10 cellular contexts compared by ENCODE assay signal in genomic region chr4:38728651-38729141, GRCh38. TPM values are rescaled to one million over a fixed set of nuclear protein-coding genes. Genes with fewer than 3 reads are reported as not detected.
DNase-seq lines count a peak whose midpoint lies in the region; ATAC-seq, FAIRE-seq and TF ChIP-seq lines count a peak whose summit lies in the region.
"Had no signal": no experiment of that assay in that cellular context is flagged by ENCODE, and none has a peak within 500 bp of the region (broad histone marks: within the 10 kb centered on the region; RNA-seq: fewer than 3 reads in every experiment).

No MANE protein-coding gene starts in this region.

- no peak for TF ChIP-seq POLR2A in A549 (IDR thresholded peaks at IDR 0.05; ENCODE audit: low read length)

- peak; percentile 42 to 49; a peak in 4 of 5 replicates for TF ChIP-seq RAD21 in A549 (conservative IDR thresholded peaks at IDR 0.05 in 1 of 2, IDR thresholded peaks at IDR 0.05 in 1 of 2)

- no peaks in the 10 kb centered on the region for H3K27me3 ChIP-seq in psoas muscle (ENCODE audit: insufficient read depth in 3 of 3, low read length in 2 of 3)

- DNase-seq in A549 (ENCODE audit: low read depth in 1 of 2, low spot score in 1 of 2), result peak in 1 of 2 experiments; percentile 80
- DNase-seq in HuH-7.5 (ENCODE audit: low spot score), result peak; percentile 23
- no peak for DNase-seq in RWPE1 (ENCODE audit: low spot score)
- DNase-seq in iPS-NIHi7 (ENCODE audit: extremely low spot score), result peak; percentile 42
- DNase-seq in psoas muscle, result no peak
- no peak for DNase-seq in pons (ENCODE audit: low spot score)
- no peak for DNase-seq in left cardiac atrium
- no peak for DNase-seq in SK-N-DZ (ENCODE audit: low spot score)
- DNase-seq: NCI-H82 had no signal

- H3K4me3 ChIP-seq in A549 (no peak overlapping the region), psoas muscle (no peak overlapping the region)

- WGBS in A549 (ENCODE audit: missing lambda C conversion rate), result 21% methylated on average over 2 of the region's 4 CpGs
- WGBS in psoas muscle, 3 donors, result 44 to 68% (median 57%) methylated on average over 4 of the region's 4 CpGs

- intact Hi-C loops in psoas muscle (cut with DNase I), result no loop called here
- intact Hi-C loops in left cardiac atrium (cut with DNase I), result no loop called here

- ATAC-seq in A549 (peak; percentile 50 to 64; a peak in 4 of 6 replicates), psoas muscle (no peak), left cardiac atrium (no peak)

- FAIRE-seq in A549 (lab: Jason Lieb, UNC), result no peak

- CTCF ChIA-PET in A549 (lab: Yijun Ruan, JAX) (interaction anchor here (0.9 to 8.6 kb wide), 7 partner anchors 9 to 667 kb away, joined by 3 to 102 read pairs (median 4); no protein-coding TSS in a partner anchor), RWPE1 (lab: Yijun Ruan, JAX) (interaction anchor here (0.6 to 2.0 kb wide), 6 partner anchors 30 to 551 kb away, joined by 3 to 15 read pairs (median 4); no protein-coding TSS in a partner anchor)

- POLR2A ChIA-PET in A549 (lab: Yijun Ruan, JAX) (no interaction called here), RWPE1 (lab: Yijun Ruan, JAX; ENCODE audit: low non-redundant PET) (no interaction called here)

- H3K9me3 ChIP-seq in A549, result no peaks in the 10 kb centered on the region
- no peaks in the 10 kb centered on the region for H3K9me3 ChIP-seq in psoas muscle

- peak overlapping the region; percentile 42 to 57; a peak in 5 of 6 replicates for H3K27ac ChIP-seq in A549
- H3K27ac ChIP-seq in RWPE1, result peak overlapping the region; percentile 30
- no peak overlapping the region for H3K27ac ChIP-seq in psoas muscle

- H3K4me2 ChIP-seq in A549, result peak overlapping the region; percentile 60

- no peaks in the 10 kb centered on the region for H3K36me3 ChIP-seq in psoas muscle (ENCODE audit: insufficient read depth in 1 of 2, low read depth in 1 of 2)

- H3K4me1 ChIP-seq in A549, result peaks cover 15% of the 10 kb centered on the region
- no peaks in the 10 kb centered on the region for H3K4me1 ChIP-seq in psoas muscle

- TF ChIP-seq CTCF in A549 (IDR thresholded peaks at IDR 0.05) (no peak), RWPE1 (conservative IDR thresholded peaks at IDR 0.05; ENCODE audit: low read depth) (no peak), psoas muscle (IDR thresholded peaks at IDR 0.05) (no peak)

- no peak for TF ChIP-seq EP300 in A549 (IDR thresholded peaks at IDR 0.05)

TF ChIP-seq in A549, 52 proteins besides CTCF, POLR2A, EP300 and RAD21:
- peak; percentile 32; the same call in 1 of the 3 replicates for TF ChIP-seq SMC3 (IDR thresholded peaks at IDR 0.05)
- no peak for TF ChIP-seq ESRRA (IDR thresholded peaks at IDR 0.05; ENCODE audit: borderline replicate concordance, low read length)

RNA-seq across cellular contexts. Expression of gene TLR10, which starts 54.1 kb away (rescaled TPM):
- 0.11 and 0.14 TPM in 2 replicates for polyA plus RNA-seq in A549 (2011; rRNA removed)
- 0.03 and 0.04 TPM in 2 replicates for polyA plus RNA-seq in A549 (2012; cell fraction: cytosol; rRNA removed)
- 0.02 and 0.10 TPM in 2 replicates for polyA plus RNA-seq in A549 (2012; cell fraction: nucleus; rRNA removed)
- polyA plus RNA-seq in A549 (2017; fragmentation: RNase III; extraction: RNeasy Plus Mini Kit Qiagen cat#74134 plus additional on column Dnase treatment), result 0.05 to 0.11 TPM in 2 of 3 replicates, not detected in the other
- polyA minus RNA-seq in A549 (2011; rRNA and poly(A)+ RNA removed), result not detected in 2 replicates
- total RNA-seq in psoas muscle, result under 1 TPM in 3 of 4 donors, not detected in 1; 0.11 to 0.17 (median 0.15) TPM
- under 1 TPM in 2 of 3 donors, not detected in 1; 0.01 TPM for polyA plus RNA-seq in psoas muscle
- total RNA-seq in left cardiac atrium, result under 1 TPM in 1 of 2 donors, not detected in 1; 0.18 TPM
- polyA plus RNA-seq in SK-N-DZ (2014; cell fraction: cytosol; rRNA removed), result not detected in 2 replicates
- polyA plus RNA-seq in SK-N-DZ (2014; cell fraction: nucleus; rRNA removed), result not detected in 2 replicates
- total RNA-seq: neural crest cell had no signal

Comparison
In these comparisons a context has a peak if more than half of its experiments do, and no peak if none do; other contexts are left out.
1. ATAC-seq: peak in A549 (2 of 2); none in psoas muscle (0 of 4) and left cardiac atrium (0 of 2).
2. DNase-seq: peak in HuH-7.5 (single experiment) and iPS-NIHi7 (single experiment); none in RWPE1 (single experiment), psoas muscle (0 of 2), pons (single experiment), left cardiac atrium (single experiment) and SK-N-DZ (single experiment).